ENCODE assay signal across 7 cellular contexts in the genomic region with DNA sequence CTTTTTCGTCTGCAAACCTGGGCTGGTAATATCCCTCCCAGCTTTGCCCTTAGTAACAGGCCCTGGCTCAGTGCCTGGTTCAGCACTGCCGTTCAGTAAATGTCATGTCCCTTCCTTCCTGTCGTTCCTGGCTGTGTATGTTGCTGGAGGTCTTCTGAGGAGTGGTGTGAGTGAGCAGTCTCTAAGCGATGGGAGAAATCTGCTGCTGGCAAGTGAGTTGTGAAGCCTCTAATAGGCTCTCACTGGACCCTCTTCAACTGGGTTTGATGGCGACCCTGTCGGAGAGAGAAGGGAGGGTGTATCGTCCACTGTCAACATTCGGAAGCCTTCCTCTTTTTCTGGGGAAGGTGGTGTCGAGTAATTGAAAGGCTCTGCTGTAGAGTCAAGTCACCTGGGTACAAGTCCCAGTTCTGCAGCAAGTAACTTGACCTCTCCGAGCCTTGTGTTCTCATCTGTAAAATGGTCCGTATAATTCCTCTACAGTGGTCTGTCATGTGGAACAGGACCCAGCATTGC.
A peak's percentile ranks its signal among the peaks of the same experiment; 100 is the strongest.
DNase-seq lines count a peak whose midpoint lies in the region; ATAC-seq and TF ChIP-seq lines count a peak whose summit lies in the region.

No MANE protein-coding gene starts in this region.

- no peaks in the 10 kb centered on the region for H3K36me3 ChIP-seq in esophagus (ENCODE audit: control insufficient read depth in 2 of 2, insufficient read depth in 2 of 2, low read length in 1 of 2)
- peaks cover 0 to 3% (median 0%) of the 10 kb centered on the region in 3 experiments for H3K36me3 ChIP-seq in naive thymus-derived CD4-positive, alpha-beta T cell (ENCODE audit: control insufficient read depth in 2 of 3, insufficient read depth in 3 of 3, low read length in 3 of 3)

- peaks cover 4% of the 10 kb centered on the region for H3K27me3 Mint-ChIP-seq in activated CD4-positive, alpha-beta T cell treated with anti-CD3 and anti-CD28 coated beads, Interleukin-2, amount 10 ng/mL, durations not matched to agents 7 days and 5 days
- no peaks in the 10 kb centered on the region for H3K27me3 Mint-ChIP-seq in naive thymus-derived CD4-positive, alpha-beta T cell

- no peaks in the 10 kb centered on the region for H3K36me3 Mint-ChIP-seq in activated CD4-positive, alpha-beta T cell treated with anti-CD3 and anti-CD28 coated beads, Interleukin-2, amount 10 ng/mL, durations not matched to agents 7 days and 5 days (ENCODE audit: low read depth)
- no peaks in the 10 kb centered on the region for H3K36me3 Mint-ChIP-seq in naive thymus-derived CD4-positive, alpha-beta T cell

- H3K4me3 ChIP-seq in GM12875 (ENCODE audit: low read depth, low read length) (peak overlapping the region; percentile 91), esophagus (ENCODE audit: low read depth in 1 of 2, low read length in 2 of 2) (peak overlapping the region; percentile 70 to 76)
- H3K4me3 ChIP-seq in naive thymus-derived CD4-positive, alpha-beta T cell (ENCODE audit: low read length) = peak overlapping the region; percentile 99

- no peaks in the 10 kb centered on the region for H3K4me1 ChIP-seq in esophagus (ENCODE audit: control insufficient read depth in 2 of 2, insufficient read depth in 2 of 2, low read length in 1 of 2)
- H3K4me1 ChIP-seq in naive thymus-derived CD4-positive, alpha-beta T cell (ENCODE audit: control insufficient read depth in 2 of 2, insufficient read depth in 2 of 2, low read length in 2 of 2) = peaks cover 7 to 11% of the 10 kb centered on the region in 2 donors

- DNase-seq in activated CD4-positive, alpha-beta T cell treated with anti-CD3 and anti-CD28 coated beads, Interleukin-2, amount 10 ng/mL, durations not matched to agents 7 days and 5 days = peak; percentile 13
- peak in 8 of 9 donors; percentile 11 to 44 (median 33) for DNase-seq in naive thymus-derived CD4-positive, alpha-beta T cell
- DNase-seq in GOT3 (lab: John Stamatoyannopoulos, UW) (no peak), NCI-H226 (no peak)

- peaks cover 27% of the 10 kb centered on the region for H3K4me1 Mint-ChIP-seq in activated CD4-positive, alpha-beta T cell treated with anti-CD3 and anti-CD28 coated beads, Interleukin-2, amount 10 ng/mL, durations not matched to agents 7 days and 5 days
- H3K4me1 Mint-ChIP-seq in naive thymus-derived CD4-positive, alpha-beta T cell = peaks cover 12 to 31% (median 24%) of the 10 kb centered on the region in 7 donors

- peak overlapping the region; percentile 15 to 89 for H3K27ac ChIP-seq in esophagus (ENCODE audit: low read depth in 2 of 2, low read length in 1 of 2)
- peak overlapping the region; percentile 97 for H3K27ac ChIP-seq in naive thymus-derived CD4-positive, alpha-beta T cell (ENCODE audit: low read depth, low read length)

- H3K4me3 Mint-ChIP-seq in activated CD4-positive, alpha-beta T cell treated with anti-CD3 and anti-CD28 coated beads, Interleukin-2, amount 10 ng/mL, durations not matched to agents 7 days and 5 days = peak overlapping the region; percentile 87
- H3K4me3 Mint-ChIP-seq in naive thymus-derived CD4-positive, alpha-beta T cell = peak overlapping the region; percentile 78 to 99 (median 94)

- H3K27ac Mint-ChIP-seq in activated CD4-positive, alpha-beta T cell treated with anti-CD3 and anti-CD28 coated beads, Interleukin-2, amount 10 ng/mL, durations not matched to agents 7 days and 5 days = peak overlapping the region; percentile 93
- H3K27ac Mint-ChIP-seq in naive thymus-derived CD4-positive, alpha-beta T cell = peak overlapping the region; percentile 87 to 99 (median 94)

- H3K27me3 ChIP-seq in esophagus (ENCODE audit: control insufficient read depth in 1 of 2, insufficient read depth in 2 of 2, low read length in 2 of 2) = no peaks in the 10 kb centered on the region
- H3K27me3 ChIP-seq in naive thymus-derived CD4-positive, alpha-beta T cell (ENCODE audit: control insufficient read depth in 2 of 2, insufficient read depth in 2 of 2, low read length in 2 of 2) = no peaks in the 10 kb centered on the region

- POLR2A ChIA-PET in activated CD4-positive, alpha-beta T cell treated with anti-CD3 and anti-CD28 coated beads, Interleukin-2, amount 10 ng/mL, durations not matched to agents 7 days and 5 days (lab: Charles Lee) = no interaction called here
- POLR2A ChIA-PET in naive thymus-derived CD4-positive, alpha-beta T cell (lab: Charles Lee) = no interaction called here

- CTCF ChIA-PET in activated CD4-positive, alpha-beta T cell treated with anti-CD3 and anti-CD28 coated beads, Interleukin-2, amount 10 ng/mL, durations not matched to agents 7 days and 5 days (lab: Charles Lee) = interaction anchor here (0.6 kb wide), 1 partner anchor 103 kb away, joined by 4 read pairs; no protein-coding TSS in a partner anchor
- CTCF ChIA-PET in naive thymus-derived CD4-positive, alpha-beta T cell (lab: Charles Lee) = no interaction called here

- 32 to 36% methylated on average over 11 of the region's 11 CpGs for WGBS in esophagus, 2 donors

- intact Hi-C loops in naive thymus-derived CD4-positive, alpha-beta T cell (cut with micrococcal nuclease) = loop anchor here (2.0 to 10.0 kb wide), 6 partner anchors 106 to 1559 kb away; a partner anchor contains a TSS

- ATAC-seq in HG03378 (IDR thresholded peaks at IDR 0.05; ENCODE audit: unreplicated experiment) = peak; percentile 3
- ATAC-seq in naive thymus-derived CD4-positive, alpha-beta T cell = no peak

- H3K9me3 Mint-ChIP-seq in activated CD4-positive, alpha-beta T cell treated with anti-CD3 and anti-CD28 coated beads, Interleukin-2, amount 10 ng/mL, durations not matched to agents 7 days and 5 days = no peaks in the 10 kb centered on the region
- H3K9me3 Mint-ChIP-seq in naive thymus-derived CD4-positive, alpha-beta T cell = peaks cover 0 to 4% (median 0%) of the 10 kb centered on the region in 11 donors

- no peaks in the 10 kb centered on the region for H3K9me3 ChIP-seq in esophagus (ENCODE audit: control insufficient read depth in 2 of 2, insufficient read depth in 1 of 2, low read depth in 1 of 2, low read length in 1 of 2)
- no peaks in the 10 kb centered on the region for H3K9me3 ChIP-seq in naive thymus-derived CD4-positive, alpha-beta T cell (ENCODE audit: control insufficient read depth in 2 of 3, low read length in 3 of 3)

- no peak for TF ChIP-seq CTCF in GM12875 (IDR thresholded peaks at IDR 0.05; ENCODE audit: borderline replicate concordance, insufficient read depth, low read depth, low read length)

Comparison
In these comparisons a context has a peak if more than half of its experiments do, and no peak if none do; other contexts are left out.
1. DNase-seq: peak in activated CD4-positive, alpha-beta T cell treated with anti-CD3 and anti-CD28 coated beads, Interleukin-2, amount 10 ng/mL, durations not matched to agents 7 days and 5 days (single experiment) and naive thymus-derived CD4-positive, alpha-beta T cell (8 of 9); none in GOT3 (single experiment) and NCI-H226 (single experiment).
2. Peak in every context shown above with its lines, with median percentiles within 50 percentile points of each other: H3K4me3 ChIP-seq.